Comparison of ENCODE assay signal across 34 cellular contexts in the genomic region with DNA sequence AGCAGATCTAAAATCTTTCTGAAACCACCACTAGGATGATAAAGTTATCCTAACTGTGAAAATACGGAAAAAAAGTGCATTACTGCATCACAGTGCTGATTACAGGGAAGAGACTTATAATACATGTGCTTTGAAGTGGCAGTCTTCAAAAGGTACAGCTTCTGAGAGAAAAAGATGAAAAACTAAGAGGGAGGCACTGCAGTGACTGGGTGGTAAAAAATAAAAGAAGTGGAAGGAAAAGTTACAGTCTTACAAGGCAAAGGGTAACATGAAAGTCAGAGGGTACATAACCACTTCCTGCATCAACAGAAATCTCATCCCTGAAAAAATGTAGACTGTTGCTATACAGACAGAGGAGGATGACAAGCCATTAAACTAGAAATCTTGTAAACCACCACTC.
"Had no signal": no experiment of that assay in that cellular context is flagged by ENCODE, and none has a peak within 500 bp of the region (broad histone marks: within the 10 kb centered on the region; RNA-seq: fewer than 3 reads in every experiment).

No MANE protein-coding gene starts in this region.

- H3K4me3 ChIP-seq: MG63 had no signal

- H3K27me3 ChIP-seq: MG63 had no signal

- H3K9me3 ChIP-seq: MG63 had no signal

- DNase-seq: Karpas-422, Kasumi-1, MG63, MM.1S, MV-4-11, NCI-H1048, NCI-H1092, NCI-H1092 treated with DMSO at 0.1 percent for 48 hours, NCI-H1105, NCI-H1105 treated with DMSO at 0.1 percent for 48 hours, NCI-H1417, NCI-H1417 treated with DMSO at 0.1 percent for 48 hours, NCI-H1436, NCI-H1436 treated with DMSO at 0.1 percent for 48 hours, NCI-H146, NCI-H1694, NCI-H1694 treated with DMSO at 0.1 percent for 48 hours, NCI-H187, NCI-H187 treated with DMSO at 0.1 percent for 48 hours, NCI-H1930, NCI-H2029, NCI-H2081, NCI-H2081 treated with DMSO at 0.1 percent for 48 hours, NCI-H2107, NCI-H2171, NCI-H2171 treated with DMSO at 0.1 percent for 48 hours, NCI-H2227 treated with DMSO at 0.1 percent for 48 hours, NCI-H226, NCI-H345, NCI-H446, NCI-H446 treated with DMSO at 0.1 percent for 48 hours, NCI-H510A, NCI-H510A treated with DMSO at 0.1 percent for 48 hours, NCI-H524 had no signal

- H3K36me3 ChIP-seq: MG63 had no signal
